Comparison of ENCODE assay signal across 26 cellular contexts in the genomic region with DNA sequence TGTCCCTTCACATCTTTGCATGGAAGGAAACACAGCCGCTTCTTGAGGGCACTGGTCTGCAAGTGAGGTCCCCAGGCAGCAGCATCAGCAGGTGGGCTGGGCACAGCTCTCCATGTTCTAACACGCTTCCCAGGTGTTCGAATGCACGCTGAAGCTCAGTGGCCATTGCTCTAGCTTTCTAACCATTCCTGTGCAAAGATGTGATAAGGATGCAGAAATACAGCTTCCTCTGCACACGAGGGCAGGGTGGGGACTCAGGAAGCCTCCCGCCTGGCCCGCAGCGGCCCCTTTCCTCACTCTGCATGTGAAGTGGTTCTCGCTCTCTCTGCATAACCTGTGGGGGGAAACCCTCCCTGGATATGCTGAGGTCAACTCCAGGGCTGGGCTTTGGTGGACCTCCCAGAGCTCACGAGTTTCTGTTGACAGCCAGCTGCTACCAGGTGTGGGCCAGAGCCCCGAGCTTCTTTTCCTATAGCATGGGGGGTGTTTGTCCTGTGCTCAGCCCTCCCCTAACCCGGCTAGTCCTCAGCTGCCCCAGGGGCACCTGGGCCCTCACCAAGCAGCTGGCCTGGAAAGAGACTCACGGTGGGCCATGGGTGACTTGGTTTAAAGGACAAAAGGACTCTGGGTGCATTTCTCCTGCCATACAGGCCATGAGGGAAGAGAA.
A peak's percentile ranks its signal among the peaks of the same experiment; 100 is the strongest.
DNase-seq lines count a peak whose midpoint lies in the region; ATAC-seq, FAIRE-seq and TF ChIP-seq lines count a peak whose summit lies in the region.
"Had no signal": no experiment of that assay in that cellular context is flagged by ENCODE, and none has a peak within 500 bp of the region (broad histone marks: within the 10 kb centered on the region; RNA-seq: fewer than 3 reads in every experiment).

No MANE protein-coding gene starts in this region.

- H2AFZ ChIP-seq in osteoblast (ENCODE audit: low read length) = no peak overlapping the region
- H2AFZ ChIP-seq: PC-9 had no signal

- no peak for TF ChIP-seq EP300 in ovary (IDR thresholded peaks at IDR 0.05)

- H3K4me2 ChIP-seq in osteoblast (ENCODE audit: insufficient read depth, low read length) = no peak overlapping the region
- H3K4me2 ChIP-seq: KMS-11, PC-9 had no signal

- H3K27me3 ChIP-seq in osteoblast (ENCODE audit: insufficient read depth, low read length) (no peaks in the 10 kb centered on the region), upper lobe of right lung (no peaks in the 10 kb centered on the region), ovary (no peaks in the 10 kb centered on the region)

- H3K4me3 ChIP-seq in kidney (ENCODE audit: low read length in 2 of 2) (no peak overlapping the region), osteoblast (ENCODE audit: insufficient read depth, low read length) (no peak overlapping the region), upper lobe of right lung (no peak overlapping the region), ovary (no peak overlapping the region)
- H3K4me3 ChIP-seq: GM12878, PC-9 had no signal

- no peaks in the 10 kb centered on the region for H3K36me3 ChIP-seq in kidney (ENCODE audit: control insufficient read depth in 1 of 2, insufficient read depth in 2 of 2, low read length in 2 of 2)
- no peaks in the 10 kb centered on the region for H3K36me3 ChIP-seq in osteoblast (ENCODE audit: insufficient read depth, low read length)
- H3K36me3 ChIP-seq in upper lobe of right lung = no peaks in the 10 kb centered on the region
- no peaks in the 10 kb centered on the region for H3K36me3 ChIP-seq in ovary

- TF ChIP-seq POLR2A in ovary (IDR thresholded peaks at IDR 0.05) = no peak

- H3K27me3 Mint-ChIP-seq in chondrocyte (ENCODE audit: low read depth) = peaks cover 13% of the 10 kb centered on the region
- H3K27me3 Mint-ChIP-seq: B cell had no signal

- no peaks in the 10 kb centered on the region for H4K20me1 ChIP-seq in osteoblast (ENCODE audit: insufficient read depth, low read length)

- H3K36me3 Mint-ChIP-seq in chondrocyte (ENCODE audit: low read depth) = no peaks in the 10 kb centered on the region
- H3K36me3 Mint-ChIP-seq: CD8-positive, alpha-beta T cell; IgD-negative memory B cell had no signal

- H3K27ac ChIP-seq in kidney (ENCODE audit: low read depth in 2 of 2, low read length in 2 of 2) (no peak overlapping the region), osteoblast (ENCODE audit: low read depth, low read length) (no peak overlapping the region), upper lobe of right lung (no peak overlapping the region), ovary (no peak overlapping the region)
- H3K27ac ChIP-seq: C4-2B, HL-60, KMS-11, PC-9 had no signal

- peaks cover 14% of the 10 kb centered on the region for H3K9me3 Mint-ChIP-seq in chondrocyte (ENCODE audit: low read depth)

- no peak overlapping the region for H3K27ac Mint-ChIP-seq in chondrocyte (ENCODE audit: unreplicated experiment)
- H3K27ac Mint-ChIP-seq: B cell; CD8-positive, alpha-beta T cell; IgD-negative memory B cell had no signal

- no peaks in the 10 kb centered on the region for H3K4me1 Mint-ChIP-seq in chondrocyte (ENCODE audit: low read depth)
- H3K4me1 Mint-ChIP-seq: B cell, IgD-negative memory B cell had no signal

- intact Hi-C loops in kidney (cut with DNase I) = no loop called here
- intact Hi-C loops in upper lobe of right lung (cut with DNase I) = no loop called here
- intact Hi-C loops in ovary (cut with DNase I) = no loop called here

- H3K9me3 ChIP-seq in kidney (ENCODE audit: control insufficient read depth in 1 of 2, low read length in 2 of 2) (peaks cover 2 to 10% of the 10 kb centered on the region in 2 donors), osteoblast (ENCODE audit: low read depth, low read length) (peaks cover 6% of the 10 kb centered on the region), upper lobe of right lung (peaks cover 8% of the 10 kb centered on the region), ovary (peaks cover 0 to 6% of the 10 kb centered on the region in 2 donors)

- WGBS in ovary, 3 donors = 69 to 77% (median 76%) methylated on average over 13 of the region's 13 CpGs

- H3K4me1 ChIP-seq in kidney (ENCODE audit: control insufficient read depth in 1 of 2, insufficient read depth in 1 of 2, low read depth in 1 of 2, low read length in 2 of 2) (no peaks in the 10 kb centered on the region), osteoblast (ENCODE audit: insufficient read depth, low read length) (no peaks in the 10 kb centered on the region), upper lobe of right lung (no peaks in the 10 kb centered on the region), ovary (ENCODE audit: insufficient read depth) (no peaks in the 10 kb centered on the region)
- H3K4me1 ChIP-seq: Caco-2 had no signal

- DNase-seq in chondrocyte (ENCODE audit: low spot score) (peak; percentile 48), kidney (peak; percentile 22), osteoblast (ENCODE audit: insufficient read length, low spot score, missing footprints) (peak; percentile 63), upper lobe of right lung (peak; percentile 39), D721Med (ENCODE audit: insufficient read length, low spot score) (no peak), ovary (no peak)
- no peak for DNase-seq in activated CD4-positive, alpha-beta T cell treated with anti-CD3 and anti-CD28 coated beads for 4 hours
- DNase-seq: Caco-2, DMS 273 treated with DMSO at 0.1 percent for 48 hours, DMS79, EL, GDM1, MM.1S, NCI-H2029, NCI-H2227 treated with DMSO at 0.1 percent for 48 hours, NCI-H526 treated with DMSO at 0.1 percent for 48 hours, PC-9, SHP77 had no signal

- TF ChIP-seq CTCF in chondrocyte (IDR thresholded peaks at IDR 0.05) = no peak
- TF ChIP-seq CTCF in kidney (IDR thresholded peaks at IDR 0.05; ENCODE audit: borderline replicate concordance, extremely low read depth, insufficient read depth) = no peak
- no peak for TF ChIP-seq CTCF in osteoblast (IDR thresholded peaks at IDR 0.05; ENCODE audit: extremely low read depth, low read depth, low read length)
- no peak for TF ChIP-seq CTCF in upper lobe of right lung (IDR thresholded peaks at IDR 0.05)
- TF ChIP-seq CTCF in D721Med (IDR thresholded peaks at IDR 0.05; ENCODE audit: insufficient read depth, missing control alignments) = no peak
- no peak for TF ChIP-seq CTCF in ovary (IDR thresholded peaks at IDR 0.05)

- no peaks in the 10 kb centered on the region for H3K79me2 ChIP-seq in osteoblast (ENCODE audit: insufficient read depth, low read length)

- ATAC-seq in upper lobe of right lung = no peak
- ATAC-seq: CD8-positive, alpha-beta T cell; GM12878; HCT116 had no signal

- FAIRE-seq in kidney (lab: Jason Lieb, UNC) (no peak), D721Med (lab: Jason Lieb, UNC) (no peak)
- FAIRE-seq: GM12878 had no signal

- H3K9ac ChIP-seq in kidney (ENCODE audit: low read length in 2 of 2) = no peak overlapping the region
- H3K9ac ChIP-seq: KMS-11 had no signal

- H3K4me3 Mint-ChIP-seq in chondrocyte (ENCODE audit: unreplicated experiment) = no peak overlapping the region
- H3K4me3 Mint-ChIP-seq: B cell; CD8-positive, alpha-beta T cell; IgD-negative memory B cell had no signal

Comparison
In these comparisons a context has a peak if more than half of its experiments do, and no peak if none do; other contexts are left out.
1. DNase-seq: peak in chondrocyte (single experiment), kidney (single experiment), osteoblast (single experiment) and upper lobe of right lung (single experiment); none in D721Med (single experiment), activated CD4-positive, alpha-beta T cell treated with anti-CD3 and anti-CD28 coated beads for 4 hours (0 of 2) and ovary (0 of 5).